1 cellular context compared by ENCODE assay signal in the genomic region with DNA sequence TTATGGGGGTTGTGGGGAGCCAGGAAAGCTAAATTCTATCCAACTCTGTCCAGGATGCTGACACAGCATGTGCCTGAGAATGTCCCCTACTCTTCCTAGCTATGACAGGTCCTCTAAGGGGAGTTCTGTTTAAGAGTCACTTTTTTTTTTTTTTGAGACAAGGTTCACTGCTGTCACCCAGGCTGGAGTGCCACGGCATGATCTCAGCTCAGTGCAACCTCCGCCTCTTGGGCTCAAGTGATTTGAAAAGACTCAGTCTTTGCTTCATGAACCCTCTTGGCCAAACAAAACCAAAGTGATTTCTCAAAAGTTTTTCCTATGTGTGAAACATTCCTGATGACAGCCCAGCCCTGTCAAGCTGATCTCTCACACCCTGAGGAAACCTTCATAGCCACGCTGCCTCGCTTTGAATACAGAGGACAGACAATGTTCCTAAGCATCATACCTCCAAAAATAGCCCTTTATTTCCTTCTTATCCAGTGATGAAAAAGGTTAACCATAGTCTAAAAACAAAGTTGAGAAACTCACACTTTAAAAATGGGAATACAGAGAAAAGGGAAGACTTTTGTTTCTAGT.
TF ChIP-seq lines count a peak whose summit lies in the region.

No MANE protein-coding gene starts in this region.

TF ChIP-seq in GM23338, 12 proteins besides CTCF, POLR2A, EP300 and RAD21 (continued from another document):
- TF ChIP-seq, protein P1, sequence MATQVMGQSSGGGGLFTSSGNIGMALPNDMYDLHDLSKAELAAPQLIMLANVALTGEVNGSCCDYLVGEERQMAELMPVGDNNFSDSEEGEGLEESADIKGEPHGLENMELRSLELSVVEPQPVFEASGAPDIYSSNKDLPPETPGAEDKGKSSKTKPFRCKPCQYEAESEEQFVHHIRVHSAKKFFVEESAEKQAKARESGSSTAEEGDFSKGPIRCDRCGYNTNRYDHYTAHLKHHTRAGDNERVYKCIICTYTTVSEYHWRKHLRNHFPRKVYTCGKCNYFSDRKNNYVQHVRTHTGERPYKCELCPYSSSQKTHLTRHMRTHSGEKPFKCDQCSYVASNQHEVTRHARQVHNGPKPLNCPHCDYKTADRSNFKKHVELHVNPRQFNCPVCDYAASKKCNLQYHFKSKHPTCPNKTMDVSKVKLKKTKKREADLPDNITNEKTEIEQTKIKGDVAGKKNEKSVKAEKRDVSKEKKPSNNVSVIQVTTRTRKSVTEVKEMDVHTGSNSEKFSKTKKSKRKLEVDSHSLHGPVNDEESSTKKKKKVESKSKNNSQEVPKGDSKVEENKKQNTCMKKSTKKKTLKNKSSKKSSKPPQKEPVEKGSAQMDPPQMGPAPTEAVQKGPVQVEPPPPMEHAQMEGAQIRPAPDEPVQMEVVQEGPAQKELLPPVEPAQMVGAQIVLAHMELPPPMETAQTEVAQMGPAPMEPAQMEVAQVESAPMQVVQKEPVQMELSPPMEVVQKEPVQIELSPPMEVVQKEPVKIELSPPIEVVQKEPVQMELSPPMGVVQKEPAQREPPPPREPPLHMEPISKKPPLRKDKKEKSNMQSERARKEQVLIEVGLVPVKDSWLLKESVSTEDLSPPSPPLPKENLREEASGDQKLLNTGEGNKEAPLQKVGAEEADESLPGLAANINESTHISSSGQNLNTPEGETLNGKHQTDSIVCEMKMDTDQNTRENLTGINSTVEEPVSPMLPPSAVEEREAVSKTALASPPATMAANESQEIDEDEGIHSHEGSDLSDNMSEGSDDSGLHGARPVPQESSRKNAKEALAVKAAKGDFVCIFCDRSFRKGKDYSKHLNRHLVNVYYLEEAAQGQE (IDR thresholded peaks at IDR 0.05; ENCODE audit: unreplicated experiment) = no peak
- TF ChIP-seq POLR2AphosphoS5 (IDR thresholded peaks at IDR 0.05; ENCODE audit: low read depth) = no peak
- TF ChIP-seq, protein P2, sequence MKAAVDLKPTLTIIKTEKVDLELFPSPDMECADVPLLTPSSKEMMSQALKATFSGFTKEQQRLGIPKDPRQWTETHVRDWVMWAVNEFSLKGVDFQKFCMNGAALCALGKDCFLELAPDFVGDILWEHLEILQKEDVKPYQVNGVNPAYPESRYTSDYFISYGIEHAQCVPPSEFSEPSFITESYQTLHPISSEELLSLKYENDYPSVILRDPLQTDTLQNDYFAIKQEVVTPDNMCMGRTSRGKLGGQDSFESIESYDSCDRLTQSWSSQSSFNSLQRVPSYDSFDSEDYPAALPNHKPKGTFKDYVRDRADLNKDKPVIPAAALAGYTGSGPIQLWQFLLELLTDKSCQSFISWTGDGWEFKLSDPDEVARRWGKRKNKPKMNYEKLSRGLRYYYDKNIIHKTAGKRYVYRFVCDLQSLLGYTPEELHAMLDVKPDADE (IDR thresholded peaks at IDR 0.05) = no peak
- no peak for TF ChIP-seq EZH2 (IDR thresholded peaks at IDR 0.05; ENCODE audit: low read depth, unreplicated experiment)
- no peak for TF ChIP-seq STAT1 (IDR thresholded peaks at IDR 0.05; ENCODE audit: unreplicated experiment)
